27 cellular contexts compared by ENCODE assay signal in the genomic region with DNA sequence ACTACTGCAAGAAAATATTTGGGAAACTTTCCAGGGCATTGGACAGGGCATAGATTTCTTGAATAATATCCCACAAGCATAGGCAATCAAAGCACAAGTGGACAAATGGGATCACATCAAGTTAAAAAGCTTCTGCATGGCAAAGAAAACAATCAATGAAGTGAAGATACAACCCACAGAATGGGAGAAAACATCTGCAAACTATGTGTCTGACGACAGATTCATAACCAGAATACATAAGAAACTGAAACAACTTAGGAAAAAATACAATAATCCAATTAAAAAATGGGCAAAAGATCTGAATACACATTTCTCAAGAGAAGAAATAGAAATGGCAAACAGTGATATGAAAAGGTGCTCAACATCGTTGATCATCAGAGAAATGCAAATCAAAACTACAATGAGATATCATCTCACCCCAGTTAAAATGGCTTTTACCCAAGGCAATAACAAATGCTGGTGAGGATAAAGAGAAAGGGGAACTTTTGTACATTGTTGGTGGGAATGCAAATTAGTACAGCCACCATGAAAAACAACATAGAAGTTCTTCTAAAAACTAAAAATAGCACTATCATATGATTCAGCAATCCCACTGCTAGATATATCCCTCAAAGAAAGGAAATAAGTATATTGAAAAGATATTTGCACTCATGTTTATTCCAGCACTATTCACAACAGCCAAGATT. TPM values are rescaled to one million over a fixed set of nuclear protein-coding genes. Genes with fewer than 3 reads are reported as not detected.
A peak's percentile ranks its signal among the peaks of the same experiment; 100 is the strongest.
DNase-seq lines count a peak whose midpoint lies in the region; ATAC-seq, FAIRE-seq and TF ChIP-seq lines count a peak whose summit lies in the region.
"Had no signal": no experiment of that assay in that cellular context is flagged by ENCODE, and none has a peak within 500 bp of the region (broad histone marks: within the 10 kb centered on the region; RNA-seq: fewer than 3 reads in every experiment).

No MANE protein-coding gene starts in this region.

- H3K27me3 ChIP-seq in colonic mucosa = no peaks in the 10 kb centered on the region
- H3K27me3 ChIP-seq: Peyer's patch had no signal

- intact Hi-C loops in CD14-positive monocyte (cut with micrococcal nuclease) (no loop called here), lower leg skin (cut with DNase I; ENCODE audit: low total_unique reads) (no loop called here), colonic mucosa (cut with DNase I) (no loop called here)

- H3K4me1 ChIP-seq in A549 (no peaks in the 10 kb centered on the region), colonic mucosa (no peaks in the 10 kb centered on the region)
- H3K4me1 ChIP-seq: HAP-1, Peyer's patch had no signal

- no peak for ATAC-seq in A549
- ATAC-seq in naive B cell (ENCODE audit: low read depth in 2 of 2) = peak; percentile 95 to 97
- ATAC-seq in HG03135 (IDR thresholded peaks at IDR 0.05; ENCODE audit: unreplicated experiment) = no peak
- ATAC-seq: GM23338 had no signal

- no peak overlapping the region for H3K9ac ChIP-seq in colonic mucosa (ENCODE audit: low read depth in 2 of 2, low read length in 2 of 2)
- H3K9ac ChIP-seq: KMS-11 had no signal

- TF ChIP-seq EP300 in A549 (IDR thresholded peaks at IDR 0.05) = no peak

- no peaks in the 10 kb centered on the region for H3K36me3 ChIP-seq in colonic mucosa
- H3K36me3 ChIP-seq: HAP-1, Peyer's patch had no signal

- peaks cover 30 to 37% (median 34%) of the 10 kb centered on the region in 7 donors for H3K9me3 Mint-ChIP-seq in CD14-positive monocyte
- peaks cover 4 to 47% (median 39%) of the 10 kb centered on the region in 7 donors for H3K9me3 Mint-ChIP-seq in naive B cell

- no peaks in the 10 kb centered on the region for H3K27me3 Mint-ChIP-seq in CD14-positive monocyte (ENCODE audit: low read depth in 3 of 3)
- H3K27me3 Mint-ChIP-seq in naive B cell = no peaks in the 10 kb centered on the region

- H3K4me2 ChIP-seq in A549 = no peak overlapping the region
- H3K4me2 ChIP-seq: GM23338, KMS-11 had no signal

- H3K4me3 Mint-ChIP-seq in CD14-positive monocyte (no peak overlapping the region), naive B cell (peak overlapping the region; percentile 5 to 79 (median 67))
- H3K4me3 Mint-ChIP-seq: GM23338; HFFc6; T-helper 1 cell treated with Interleukin-12 subunit alpha and Interleukin-12 subunit beta and Interleukin-4 antibody, amounts not matched to agents 30 μg/mL and 1 μg/mL, for 36 hours had no signal

- peaks cover 14% of the 10 kb centered on the region; the same call in 2 of the 3 replicates for H3K9me3 ChIP-seq in A549
- no peaks in the 10 kb centered on the region for H3K9me3 ChIP-seq in colonic mucosa

- FAIRE-seq in A549 (lab: Jason Lieb, UNC) = peak; percentile 63
- FAIRE-seq: A204.1 had no signal

- no peak for TF ChIP-seq RAD21 in A549 (conservative IDR thresholded peaks at IDR 0.05 in 1 of 2, IDR thresholded peaks at IDR 0.05 in 1 of 2)

- peaks cover 6 to 15% of the 10 kb centered on the region in 2 donors for H3K36me3 Mint-ChIP-seq in CD14-positive monocyte
- peaks cover 15 to 39% of the 10 kb centered on the region in 2 donors for H3K36me3 Mint-ChIP-seq in naive B cell

- no peak for TF ChIP-seq CTCF in A549 (IDR thresholded peaks at IDR 0.05)
- TF ChIP-seq CTCF in CD14-positive monocyte (IDR thresholded peaks at IDR 0.05) = no peak
- TF ChIP-seq CTCF in lower leg skin (IDR thresholded peaks at IDR 0.05) = no peak
- no peak for TF ChIP-seq CTCF in colonic mucosa (IDR thresholded peaks at IDR 0.05)

- H3K27ac ChIP-seq in A549 (no peak overlapping the region), colonic mucosa (no peak overlapping the region)
- H3K27ac ChIP-seq: KMS-11 had no signal

- no peak for DNase-seq in A549 (ENCODE audit: low read depth in 1 of 2, low spot score in 1 of 2)
- no peak for DNase-seq in CD14-positive monocyte (ENCODE audit: low spot score)
- peak; percentile 37 for DNase-seq in OCI-M1 (lab: John Stamatoyannopoulos, UW)
- DNase-seq in naive B cell = peak; percentile 31
- no peak for DNase-seq in lower leg skin (ENCODE audit: low spot score in 2 of 2)
- no peak for DNase-seq in colonic mucosa
- DNase-seq: AML-193, Calu3, DND-41, HFFc6, MM.1S, NCI-H1105, NCI-H146, NCI-H1930, NCI-H2107, NCI-H446, NCI-H524 treated with DMSO at 0.1 percent for 48 hours, NCI-H82, Peyer's patch, SHP77 treated with DMSO at 0.1 percent for 48 hours, SW 1271 had no signal

- no peak for TF ChIP-seq POLR2A in A549 (IDR thresholded peaks at IDR 0.05; ENCODE audit: low read length)
- TF ChIP-seq POLR2A in lower leg skin (IDR thresholded peaks at IDR 0.05) = no peak

- peaks cover 10% of the 10 kb centered on the region for H3K4me1 Mint-ChIP-seq in CD14-positive monocyte
- H3K4me1 Mint-ChIP-seq in naive B cell = peaks cover 17 to 24% (median 22%) of the 10 kb centered on the region in 3 donors
- H3K4me1 Mint-ChIP-seq: GM23338 had no signal

- H3K4me3 ChIP-seq in A549 (no peak overlapping the region), lower leg skin (ENCODE audit: low read depth, poor library complexity, severe bottlenecking) (no peak overlapping the region), colonic mucosa (no peak overlapping the region)
- H3K4me3 ChIP-seq: GM23338, HAP-1, Peyer's patch had no signal

- WGBS in A549 (ENCODE audit: missing lambda C conversion rate) = 53% methylated on average over 2 of the region's 2 CpGs
- WGBS in lower leg skin, 2 donors = 63 to 75% methylated on average over 2 of the region's 2 CpGs

- POLR2A ChIA-PET in A549 (lab: Yijun Ruan, JAX) = no interaction called here

- H3K27ac Mint-ChIP-seq in CD14-positive monocyte (peak overlapping the region in 5 of 7 donors; percentile 16 to 85 (median 22)), naive B cell (peak overlapping the region; percentile 63 to 94 (median 88))
- H3K27ac Mint-ChIP-seq: GM23338; HFFc6; T-helper 1 cell treated with Interleukin-12 subunit alpha and Interleukin-12 subunit beta and Interleukin-4 antibody, amounts not matched to agents 30 μg/mL and 1 μg/mL, for 36 hours had no signal

- CTCF ChIA-PET in A549 (lab: Yijun Ruan, JAX) = no interaction called here

TF ChIP-seq in A549, 52 proteins besides CTCF, POLR2A, EP300 and RAD21:
- TF ChIP-seq CBX8 (IDR thresholded peaks at IDR 0.05) (no peak), MAZ (IDR thresholded peaks at IDR 0.05; ENCODE audit: borderline replicate concordance, low read depth, low read length) (no peak), HDAC2 (IDR thresholded peaks at IDR 0.05) (no peak), RFX5 (IDR thresholded peaks at IDR 0.05) (no peak), RNF2 (IDR thresholded peaks at IDR 0.05; ENCODE audit: borderline replicate concordance, low read depth) (no peak), KDM5A (IDR thresholded peaks at IDR 0.05) (no peak), PHF8 (IDR thresholded peaks at IDR 0.05; ENCODE audit: borderline replicate concordance, low read depth) (no peak), NFE2L2 (conservative IDR thresholded peaks at IDR 0.05; ENCODE audit: low read length) (no peak), KDM1A (IDR thresholded peaks at IDR 0.05; ENCODE audit: low read depth) (no peak), CHD4 (IDR thresholded peaks at IDR 0.05; ENCODE audit: borderline replicate concordance) (no peak)
- TF ChIP-seq, protein P1, sequence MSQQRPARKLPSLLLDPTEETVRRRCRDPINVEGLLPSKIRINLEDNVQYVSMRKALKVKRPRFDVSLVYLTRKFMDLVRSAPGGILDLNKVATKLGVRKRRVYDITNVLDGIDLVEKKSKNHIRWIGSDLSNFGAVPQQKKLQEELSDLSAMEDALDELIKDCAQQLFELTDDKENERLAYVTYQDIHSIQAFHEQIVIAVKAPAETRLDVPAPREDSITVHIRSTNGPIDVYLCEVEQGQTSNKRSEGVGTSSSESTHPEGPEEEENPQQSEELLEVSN (IDR thresholded peaks at IDR 0.05; ENCODE audit: borderline replicate concordance, low read depth) = no peak

RNA-seq across cellular contexts. Expression of a gene that starts 33.8 kb away (rescaled TPM):
- polyA plus RNA-seq in A549 (2011; rRNA removed) (132 and 142 TPM in 2 replicates), A549 (2017; fragmentation: RNase III; extraction: RNeasy Plus Mini Kit Qiagen cat#74134 plus additional on column Dnase treatment) (52.7 to 56.2 TPM (median 56.0 TPM) in 3 replicates), CD14-positive monocyte (10 to 100 TPM; 53.9 to 59.3 TPM), naive B cell (ENCODE audit: low read depth in 6 of 6) (100 to 1,000 TPM in 3 of 6 donors, 10 to 100 TPM in 3; 92.2 to 113 (median 103) TPM)
- polyA plus RNA-seq in A549 (2012; cell fraction: cytosol; rRNA removed) = 10.9 and 11.0 TPM in 2 replicates
- 8.7 and 14.5 TPM in 2 replicates for polyA plus RNA-seq in A549 (2012; cell fraction: nucleus; rRNA removed)
- 66.7 and 74.1 TPM in 2 replicates for polyA minus RNA-seq in A549 (2011; rRNA and poly(A)+ RNA removed)
- total RNA-seq in lower leg skin (10 to 100 TPM; 18.0 to 59.8 (median 25.0) TPM), colonic mucosa (10 to 100 TPM; 46.9 to 59.8 TPM)

Comparison
In these comparisons a context has a peak if more than half of its experiments do, and no peak if none do; other contexts are left out.
1. ATAC-seq: peak in naive B cell (2 of 2); none in A549 (0 of 2) and HG03135 (single experiment).
2. DNase-seq: peak in OCI-M1 (single experiment) and naive B cell (single experiment); none in A549 (0 of 2), CD14-positive monocyte (single experiment), lower leg skin (0 of 2) and colonic mucosa (single experiment).
3. H3K4me3 Mint-ChIP-seq: peak in naive B cell (8 of 8); none in CD14-positive monocyte (0 of 2).